27 cellular contexts compared by ENCODE assay signal in genomic region chr6:45974596-45974995, GRCh38. TPM values are rescaled to one million over a fixed set of nuclear protein-coding genes. Genes with fewer than 3 reads are reported as not detected.
"Had no signal": no experiment of that assay in that cellular context is flagged by ENCODE, and none has a peak within 500 bp of the region (broad histone marks: within the 10 kb centered on the region; RNA-seq: fewer than 3 reads in every experiment).

No MANE protein-coding gene starts in this region.

- H3K36me3 ChIP-seq: colonic mucosa, esophagus squamous epithelium, gastroesophageal sphincter, lower lobe of right lung had no signal

- H3K4me3 ChIP-seq: colonic mucosa, esophagus squamous epithelium, gastroesophageal sphincter, heart left ventricle, hepatocyte, lower lobe of right lung, mucosa of descending colon had no signal

- DNase-seq: colonic mucosa; cortex of kidney; effector CD8-positive, alpha-beta T cell; effector memory CD8-positive, alpha-beta T cell; endodermal cell; erythroblast; esophagus squamous epithelium; foreskin fibroblast; foreskin melanocyte; heart left ventricle; hypothalamus; immature natural killer cell; islet precursor cell; kidney; kidney glomerular epithelial cell; left colon; left ventricle myocardium superior; lower lobe of right lung; mesenchymal stem cell; mucosa of descending colon had no signal

- H3K79me2 ChIP-seq: hepatocyte had no signal

- H3K27me3 ChIP-seq: colonic mucosa, esophagus squamous epithelium, gastroesophageal sphincter, heart left ventricle, hepatocyte had no signal

- H3K4me1 ChIP-seq: colonic mucosa, esophagus squamous epithelium, lower lobe of right lung had no signal

- H3K27ac ChIP-seq: colonic mucosa, epithelial cell of prostate, esophagus squamous epithelium, gastroesophageal sphincter, hepatocyte, lower lobe of right lung had no signal

- H2AFZ ChIP-seq: hepatocyte had no signal

- H3K9me3 ChIP-seq: colonic mucosa, esophagus squamous epithelium, lower lobe of right lung had no signal

- H3K4me2 ChIP-seq: hepatocyte had no signal

- ATAC-seq: effector memory CD8-positive, alpha-beta T cell; esophagus mucosa; gastroesophageal sphincter; heart left ventricle; left colon; left lobe of liver; left ventricle myocardium superior; lower lobe of right lung; mucosa of descending colon had no signal

RNA-seq across cellular contexts. Expression of gene CLIC5, which starts 41.1 kb away (rescaled TPM):
- total RNA-seq: chondrocyte, lung microvascular endothelial cell had no signal
